Comparison of ENCODE assay signal across 2 cellular contexts in genomic region chr9:101791533-101791932, GRCh38.
TF ChIP-seq lines count a peak whose summit lies in the region.

No MANE protein-coding gene starts in this region.

TF ChIP-seq in IMR-90, 13 proteins besides CTCF, POLR2A, EP300 and RAD21:
- TF ChIP-seq CHD1 (IDR thresholded peaks at IDR 0.05; ENCODE audit: low read depth, low read length) (no peak), SMC3 (IDR thresholded peaks at IDR 0.05; ENCODE audit: low read depth, low read length) (no peak), NFE2L2 (IDR thresholded peaks at IDR 0.05; ENCODE audit: low read depth, low read length) (no peak), CEBPB (IDR thresholded peaks at IDR 0.05; ENCODE audit: low read depth, low read length) (0 out of 2 replicates have a peak, but pooled peaks have one; percentile 12)

TF ChIP-seq in K562, 482 proteins besides CTCF, POLR2A, EP300 and RAD21:
- TF ChIP-seq CEBPB (tag; IDR thresholded peaks at IDR 0.05) (peak; percentile 61), CEBPG (CRISPR knock-in tag; IDR thresholded peaks at IDR 0.05) (no peak), CEBPG (tag; conservative IDR thresholded peaks at IDR 0.05 in 1 of 2, IDR thresholded peaks at IDR 0.05 in 1 of 2) (peak in 1 of 2 experiments; percentile 57; a peak in 2 of 4 replicates), U2AF1 (optimal IDR thresholded peaks at IDR 0.05; ENCODE audit: low read depth, low read length) (no peak), PPARD (CRISPR knock-in tag; IDR thresholded peaks at IDR 0.05) (no peak), TAF7 (tag; IDR thresholded peaks at IDR 0.05) (no peak), BMI1 (IDR thresholded peaks at IDR 0.05; ENCODE audit: low read length) (no peak), CSDE1 (IDR thresholded peaks at IDR 0.05) (no peak), RHOXF2B (CRISPR knock-in tag; conservative IDR thresholded peaks at IDR 0.05) (no peak)
